In genomic region chr5:61464512-61464911, GRCh38 we compare ENCODE assay signal across 33 cellular contexts.
DNase-seq lines count a peak whose midpoint lies in the region; ATAC-seq, FAIRE-seq and TF ChIP-seq lines count a peak whose summit lies in the region.
"Had no signal": no experiment of that assay in that cellular context is flagged by ENCODE, and none has a peak within 500 bp of the region (broad histone marks: within the 10 kb centered on the region; RNA-seq: fewer than 3 reads in every experiment).

No MANE protein-coding gene starts in this region.

- H3K4me3 Mint-ChIP-seq in H9 (no peak overlapping the region), endothelial cell (ENCODE audit: unreplicated experiment) (no peak overlapping the region), nephron progenitor cell (no peak overlapping the region)
- H3K4me3 Mint-ChIP-seq: activated T-cell treated with anti-CD3 and anti-CD28 coated beads, Interleukin-2, amount 50 U/mL, for 24 hours; brain; HFFc6; T-cell had no signal

- H3K14ac ChIP-seq in H9 (ENCODE audit: insufficient read depth, low read length) = peak overlapping the region; percentile 63; the same call in 1 of the 2 replicates

- H4K5ac ChIP-seq in H9 (ENCODE audit: insufficient read length, low read depth, low read length) = no peak overlapping the region

- no peaks in the 10 kb centered on the region for H3K36me3 Mint-ChIP-seq in H9 (ENCODE audit: insufficient read depth in 1 of 3, low read depth in 3 of 3)
- no peaks in the 10 kb centered on the region for H3K36me3 Mint-ChIP-seq in endothelial cell (ENCODE audit: low read depth, unreplicated experiment)
- peaks cover 4% of the 10 kb centered on the region for H3K36me3 Mint-ChIP-seq in nephron progenitor cell (ENCODE audit: low read depth)
- H3K36me3 Mint-ChIP-seq: brain, T-cell had no signal

- peak overlapping the region in 1 of 2 experiments; percentile 53; a peak in 4 of 6 replicates for H3K27ac ChIP-seq in A549
- no peak overlapping the region for H3K27ac ChIP-seq in H9 (ENCODE audit: insufficient read length, low read depth, low read length)
- H3K27ac ChIP-seq: C4-2B, skin epidermis, thoracic aorta had no signal

- H3K9me3 Mint-ChIP-seq in H9 (no peaks in the 10 kb centered on the region), endothelial cell (ENCODE audit: unreplicated experiment) (no peaks in the 10 kb centered on the region), nephron progenitor cell (peaks cover under 1% of the 10 kb centered on the region)
- H3K9me3 Mint-ChIP-seq: activated T-cell treated with anti-CD3 and anti-CD28 coated beads, Interleukin-2, amount 50 U/mL, for 24 hours; brain; HFFc6; T-cell had no signal

- TF ChIP-seq POLR2A in A549 (IDR thresholded peaks at IDR 0.05; ENCODE audit: low read length) = no peak

- H4K20me1 ChIP-seq in H9 (ENCODE audit: control insufficient read depth, insufficient read depth, insufficient read length) = no peaks in the 10 kb centered on the region

- ATAC-seq in A549 = peak in 1 of 2 experiments; percentile 12; a peak in 1 of 6 replicates
- ATAC-seq in HG02885 (IDR thresholded peaks at IDR 0.05; ENCODE audit: poor library complexity, unreplicated experiment) = no peak
- no peak for ATAC-seq in activated CD4-positive, CD25-positive, alpha-beta regulatory T cell treated with anti-CD3 and anti-CD28 coated beads, Interleukin-2, amount 50 U/mL, for 24 hours
- ATAC-seq: esophagus mucosa, left ventricle myocardium superior, T-cell had no signal

- H2BK15ac ChIP-seq in H9 (ENCODE audit: low read depth, low read length) = no peak overlapping the region

- CTCF ChIA-PET in A549 (lab: Yijun Ruan, JAX) = interaction anchor here (0.6 to 1.3 kb wide), 2 partner anchors 161 to 208 kb away, joined by 3 read pairs; no protein-coding TSS in a partner anchor

- H3K4me1 Mint-ChIP-seq in H9 (peaks cover 23% of the 10 kb centered on the region in 2 experiments), endothelial cell (ENCODE audit: unreplicated experiment) (peaks cover 32% of the 10 kb centered on the region), nephron progenitor cell (peaks cover 29% of the 10 kb centered on the region)

- FAIRE-seq in A549 (lab: Jason Lieb, UNC) = no peak
- FAIRE-seq: colon, D721Med, frontal cortex, GM18507, TTC549 had no signal

- H3K4me1 ChIP-seq in A549 = peaks cover 93% of the 10 kb centered on the region
- peaks cover 4% of the 10 kb centered on the region for H3K4me1 ChIP-seq in H9 (ENCODE audit: insufficient read depth, low read length)

- no peak overlapping the region for H2AK5ac ChIP-seq in H9 (ENCODE audit: insufficient read length, low read length)

- no peak overlapping the region for H4K91ac ChIP-seq in H9 (ENCODE audit: insufficient read length, low read depth, low read length)

- POLR2A ChIA-PET in A549 (lab: Yijun Ruan, JAX) = no interaction called here

- TF ChIP-seq EP300 in A549 (IDR thresholded peaks at IDR 0.05) = no peak

- H3K4ac ChIP-seq in H9 (ENCODE audit: low read depth, low read length) = no peak overlapping the region; the same call in 1 of the 2 replicates

- H3K27ac Mint-ChIP-seq in H9 (peak overlapping the region; percentile 52 to 81 (median 53); a peak in 3 of 7 replicates), endothelial cell (ENCODE audit: unreplicated experiment) (peak overlapping the region; percentile 68), nephron progenitor cell (peak overlapping the region; percentile 92)
- H3K27ac Mint-ChIP-seq: activated T-cell treated with anti-CD3 and anti-CD28 coated beads, Interleukin-2, amount 50 U/mL, for 24 hours; HFFc6; T-cell had no signal

- H3K9me3 ChIP-seq in A549 (no peaks in the 10 kb centered on the region), H9 (ENCODE audit: control insufficient read depth, low read depth, low read length) (no peaks in the 10 kb centered on the region)
- H3K9me3 ChIP-seq: thoracic aorta had no signal

- H3K79me1 ChIP-seq in H9 (ENCODE audit: insufficient read depth, low read depth, low read length, poor library complexity, severe bottlenecking) = peaks cover 7% of the 10 kb centered on the region

- H2BK12ac ChIP-seq in H9 (ENCODE audit: insufficient read length, low read depth, low read length) = no peak overlapping the region

- TF ChIP-seq CTCF in A549 (IDR thresholded peaks at IDR 0.05) (no peak), H9 (conservative IDR thresholded peaks at IDR 0.05) (no peak), endothelial cell (IDR thresholded peaks at IDR 0.05; ENCODE audit: unreplicated experiment) (no peak), nephron progenitor cell (IDR thresholded peaks at IDR 0.05) (no peak)

- H3K27me3 ChIP-seq in H9 (ENCODE audit: insufficient read depth, low read length) = no peaks in the 10 kb centered on the region

- no peak overlapping the region for H3K23ac ChIP-seq in H9 (ENCODE audit: insufficient read length, low read depth, low read length)

- no peak overlapping the region for H2AFZ ChIP-seq in H9 (ENCODE audit: low read length)

- no peak overlapping the region for H3T11ph ChIP-seq in H9 (ENCODE audit: low read length)

- H2BK120ac ChIP-seq in H9 (ENCODE audit: low read depth, low read length, poor library complexity, severe bottlenecking) = no peak overlapping the region

- 46% methylated on average over 4 of the region's 4 CpGs for WGBS in A549 (ENCODE audit: missing lambda C conversion rate)
- no CpG with 5 or more reads among the region's 4 CpGs for WGBS in H9 (ENCODE audit: extremely low coverage, insufficient read length, low lambda C conversion rate)

- no peaks in the 10 kb centered on the region; the same call in 1 of the 2 replicates for H3K79me2 ChIP-seq in H9 (ENCODE audit: insufficient read depth, low read length)

- no peak for TF ChIP-seq RAD21 in A549 (conservative IDR thresholded peaks at IDR 0.05 in 1 of 2, IDR thresholded peaks at IDR 0.05 in 1 of 2)

- H3K9ac ChIP-seq in H9 (ENCODE audit: extremely low read depth, insufficient read length, low read length) = no peak overlapping the region

- H3K56ac ChIP-seq in H9 (ENCODE audit: insufficient read length, low read depth, low read length) = no peak overlapping the region

- H2BK5ac ChIP-seq in H9 (ENCODE audit: insufficient read length, low read length) = peak overlapping the region; percentile 83

- H2BK20ac ChIP-seq in H9 (ENCODE audit: low read depth, low read length, poor library complexity, severe bottlenecking) = no peak overlapping the region

- no peaks in the 10 kb centered on the region for H3K27me3 Mint-ChIP-seq in H9 (ENCODE audit: low read depth)
- H3K27me3 Mint-ChIP-seq in endothelial cell (ENCODE audit: unreplicated experiment) = peaks cover 4% of the 10 kb centered on the region
- no peaks in the 10 kb centered on the region for H3K27me3 Mint-ChIP-seq in nephron progenitor cell (ENCODE audit: low read depth, poor library complexity)
- H3K27me3 Mint-ChIP-seq: activated T-cell treated with anti-CD3 and anti-CD28 coated beads, Interleukin-2, amount 50 U/mL, for 24 hours; T-cell had no signal

- DNase-seq in A549 (ENCODE audit: low read depth in 1 of 2, low spot score in 1 of 2) (no peak), H9 (no peak), endothelial cell (ENCODE audit: low spot score) (no peak), nephron progenitor cell (no peak), hepatic stellate cell (ENCODE audit: low spot score) (no peak), Ammon's horn (ENCODE audit: low spot score) (no peak)
- DNase-seq: activated CD4-positive, alpha-beta T cell treated with anti-CD3 and anti-CD28 coated beads for 4 hours; activated gamma-delta T cell treated with Interleukin-2 at 50 U/mL for 16 hours; activated T-cell treated with anti-CD3 and anti-CD28 coated beads, Interleukin-2, amount 50 U/mL, for 24 hours; effector memory CD4-positive, alpha-beta T cell; GDM1; HFFc6; hypothalamus; left ventricle myocardium superior; NCI-H1105; NCI-H2107; NK-92 treated with Interleukin-12 subunit alpha and Interleukin-12 subunit beta, amount 100 ng/mL, for 24 hours; SHP77; stimulated activated CD4-positive, alpha-beta T cell treated with anti-CD3 and anti-CD28 coated beads, Interleukin-2, amount 100 ng/mL, for 48 hours; stimulated activated naive CD4-positive, alpha-beta T cell; T-cell had no signal

- no peak overlapping the region for H3K4me3 ChIP-seq in A549
- H3K4me3 ChIP-seq: skin epidermis, thoracic aorta had no signal

- no peaks in the 10 kb centered on the region for H3K23me2 ChIP-seq in H9 (ENCODE audit: insufficient read length, low read depth, low read length, poor library complexity, severe bottlenecking)

- H3K18ac ChIP-seq in H9 (ENCODE audit: insufficient read length, low read depth, low read length) = no peak overlapping the region

- peak overlapping the region; percentile 73 for H3K4me2 ChIP-seq in A549
- H3K4me2 ChIP-seq in H9 (ENCODE audit: insufficient read depth, insufficient read length, low read length) = no peak overlapping the region

- no peak overlapping the region for H4K8ac ChIP-seq in H9 (replicated peaks; ENCODE audit: insufficient read length, low read depth, low read length)

TF ChIP-seq in A549, 52 proteins besides CTCF, POLR2A, EP300 and RAD21:
- no peak for TF ChIP-seq ZNF302 (CRISPR knock-in tag; IDR thresholded peaks at IDR 0.05)
- no peak for TF ChIP-seq BHLHE40 (IDR thresholded peaks at IDR 0.05; ENCODE audit: low read depth, low read length)
- no peak for TF ChIP-seq ZSCAN20 (CRISPR knock-in tag; IDR thresholded peaks at IDR 0.05)
- no peak for TF ChIP-seq CBX2 (IDR thresholded peaks at IDR 0.05; ENCODE audit: borderline replicate concordance, low read depth)
- TF ChIP-seq ESRRA (IDR thresholded peaks at IDR 0.05; ENCODE audit: borderline replicate concordance, low read length) = no peak
- no peak for TF ChIP-seq POLR2AphosphoS2 (conservative IDR thresholded peaks at IDR 0.05; ENCODE audit: low read length)
- TF ChIP-seq E2F6 (IDR thresholded peaks at IDR 0.05; ENCODE audit: borderline replicate concordance, low read depth) = no peak
- TF ChIP-seq RCOR1 (IDR thresholded peaks at IDR 0.05; ENCODE audit: low read depth, low read length) = no peak
- TF ChIP-seq CHD2 (IDR thresholded peaks at IDR 0.05; ENCODE audit: low read length, partially characterized antibody) = no peak
